12 cellular contexts compared by ENCODE assay signal in the genomic region with DNA sequence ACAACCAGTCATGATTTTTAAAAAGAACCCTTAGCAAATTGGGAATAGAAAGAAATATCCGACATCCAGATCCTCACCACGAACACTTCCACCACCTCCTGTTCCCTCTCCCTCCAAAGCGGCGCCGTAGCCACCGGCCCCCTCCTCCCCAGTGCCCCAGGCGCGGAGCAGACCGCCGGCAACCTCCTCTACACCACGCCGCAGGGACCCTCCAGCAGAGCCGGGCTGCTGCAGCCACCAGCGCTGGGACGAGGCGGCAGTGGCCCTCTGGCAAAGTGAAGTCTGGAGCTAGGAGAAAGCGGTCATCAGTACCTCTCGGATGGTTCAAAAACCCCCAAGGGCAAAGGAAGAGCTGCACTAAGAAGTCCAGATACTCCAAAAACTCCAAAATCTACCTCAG.
"Had no signal": no experiment of that assay in that cellular context is flagged by ENCODE, and none has a peak within 500 bp of the region (broad histone marks: within the 10 kb centered on the region; RNA-seq: fewer than 3 reads in every experiment).

No MANE protein-coding gene starts in this region.

- H3K27ac ChIP-seq: body of pancreas, gastroesophageal sphincter, skin epidermis, thyroid gland had no signal

- ATAC-seq: activated naive CD4-positive, alpha-beta T cell treated with anti-CD3 and anti-CD28 coated beads, Interleukin-2, amount 50 U/mL, for 72 hours; body of pancreas; gastroesophageal sphincter; left colon had no signal

- H3K27ac Mint-ChIP-seq: activated naive CD4-positive, alpha-beta T cell treated with anti-CD3 and anti-CD28 coated beads, Interleukin-2, amount 50 U/mL, for 72 hours had no signal

- H3K9me3 ChIP-seq: thyroid gland had no signal

- H3K4me3 ChIP-seq: body of pancreas, gastroesophageal sphincter, skin epidermis, thyroid gland had no signal

- DNase-seq: activated CD4-positive, alpha-beta T cell treated with anti-CD3 and anti-CD28 coated beads, Interleukin-2, amount 50 U/mL, for 4 hours; activated T-cell treated with anti-CD3 and anti-CD28 coated beads, Interleukin-2, amount 50 U/mL, for 1 hour; amniotic stem cell; body of pancreas; effector memory CD4-positive, alpha-beta T cell; hippocampal formation; left colon; stimulated activated CD4-positive, alpha-beta T cell treated with anti-CD3 and anti-CD28 coated beads, Interleukin-4, amount 100 ng/mL, for 4 hours; thyroid gland had no signal

- H3K36me3 ChIP-seq: gastroesophageal sphincter, thyroid gland had no signal
